In genomic region chr6:37514377-37514776, GRCh38 we compare ENCODE assay signal across 10 cellular contexts. TPM values are rescaled to one million over a fixed set of nuclear protein-coding genes. Genes with fewer than 3 reads are reported as not detected.
DNase-seq lines count a peak whose midpoint lies in the region; ATAC-seq and TF ChIP-seq lines count a peak whose summit lies in the region.
"Had no signal": no experiment of that assay in that cellular context is flagged by ENCODE, and none has a peak within 500 bp of the region (broad histone marks: within the 10 kb centered on the region; RNA-seq: fewer than 3 reads in every experiment).

No MANE protein-coding gene starts in this region.

- H3K36me3 Mint-ChIP-seq in MCF 10A (ENCODE audit: insufficient read depth, unreplicated experiment) = no peaks in the 10 kb centered on the region
- H3K36me3 Mint-ChIP-seq in activated CD4-positive, alpha-beta T cell treated with anti-CD3 and anti-CD28 coated beads, Interleukin-2, amount 10 ng/mL, durations not matched to agents 24 days and 14 days (ENCODE audit: low read depth) = peaks cover 2% of the 10 kb centered on the region

- H2AFZ ChIP-seq in Karpas-422 (ENCODE audit: low read length) = no peak overlapping the region

- H3K9me3 Mint-ChIP-seq in MCF 10A (ENCODE audit: unreplicated experiment) = no peaks in the 10 kb centered on the region
- no peaks in the 10 kb centered on the region for H3K9me3 Mint-ChIP-seq in activated CD4-positive, alpha-beta T cell treated with anti-CD3 and anti-CD28 coated beads, Interleukin-2, amount 10 ng/mL, durations not matched to agents 24 days and 14 days

- no peak overlapping the region for H3K4me2 ChIP-seq in Karpas-422 (ENCODE audit: low read depth, low read length, poor library complexity, severe bottlenecking)

- H3K36me3 ChIP-seq in breast epithelium = no peaks in the 10 kb centered on the region
- H3K36me3 ChIP-seq in thymus (ENCODE audit: control insufficient read depth, insufficient read depth) = no peaks in the 10 kb centered on the region
- no peaks in the 10 kb centered on the region for H3K36me3 ChIP-seq in Karpas-422 (ENCODE audit: insufficient read depth, low read length)

- H3K4me1 ChIP-seq in breast epithelium = peaks cover 9 to 21% of the 10 kb centered on the region in 2 donors
- H3K4me1 ChIP-seq in thymus (ENCODE audit: control insufficient read depth, insufficient read depth, low read length) = peaks cover 71% of the 10 kb centered on the region
- H3K4me1 ChIP-seq in Karpas-422 (ENCODE audit: low read length) = peaks cover 3% of the 10 kb centered on the region; the same call in 1 of the 2 replicates
- H3K4me1 ChIP-seq in right cardiac atrium (ENCODE audit: control insufficient read depth, insufficient read depth, low read length) = no peaks in the 10 kb centered on the region

- H3K9me2 ChIP-seq in Karpas-422 (replicated peaks; ENCODE audit: insufficient read depth, low read length) = no peaks in the 10 kb centered on the region

- H3K9me3 ChIP-seq in breast epithelium (peaks cover 0 to 3% of the 10 kb centered on the region in 2 donors), thymus (ENCODE audit: control insufficient read depth) (no peaks in the 10 kb centered on the region), Karpas-422 (ENCODE audit: low read length) (no peaks in the 10 kb centered on the region), right cardiac atrium (ENCODE audit: control insufficient read depth, low read length) (no peaks in the 10 kb centered on the region)

- H3K27ac ChIP-seq in breast epithelium (no peak overlapping the region), epithelial cell of prostate (no peak overlapping the region), thymus (ENCODE audit: low read depth) (peak overlapping the region; percentile 6), Karpas-422 (ENCODE audit: low read length) (no peak overlapping the region), right cardiac atrium (ENCODE audit: low read length) (no peak overlapping the region)

- no peaks in the 10 kb centered on the region for H4K20me1 ChIP-seq in Karpas-422 (ENCODE audit: insufficient read depth, low read depth, low read length)

- no peak overlapping the region for H3K27ac Mint-ChIP-seq in MCF 10A (ENCODE audit: low read depth, unreplicated experiment)
- H3K27ac Mint-ChIP-seq in activated CD4-positive, alpha-beta T cell treated with anti-CD3 and anti-CD28 coated beads, Interleukin-2, amount 10 ng/mL, durations not matched to agents 24 days and 14 days = peak overlapping the region; percentile 97

- ATAC-seq in GM21390 (IDR thresholded peaks at IDR 0.05; ENCODE audit: unreplicated experiment) = no peak
- no peak for ATAC-seq in right cardiac atrium

- TF ChIP-seq CTCF in MCF 10A (IDR thresholded peaks at IDR 0.05; ENCODE audit: unreplicated experiment) = no peak
- TF ChIP-seq CTCF in breast epithelium (IDR thresholded peaks at IDR 0.05) = no peak

- WGBS in thymus = 92% methylated on average over 3 of the region's 3 CpGs
- 85% methylated on average over 3 of the region's 3 CpGs for WGBS in right cardiac atrium

- no TSS peak for BruUV-seq in MCF 10A (replicated peaks; lab: Mats Ljungman, UMichigan)

- no peak overlapping the region for H3K9ac ChIP-seq in Karpas-422 (ENCODE audit: low read length)

- no peak for TF ChIP-seq POLR2A in breast epithelium (IDR thresholded peaks at IDR 0.05)

- H3K4me3 Mint-ChIP-seq in MCF 10A (ENCODE audit: unreplicated experiment) = no peak overlapping the region
- H3K4me3 Mint-ChIP-seq in activated CD4-positive, alpha-beta T cell treated with anti-CD3 and anti-CD28 coated beads, Interleukin-2, amount 10 ng/mL, durations not matched to agents 24 days and 14 days = peak overlapping the region; percentile 76
- H3K4me3 Mint-ChIP-seq: B cell had no signal

- DNase-seq in MCF 10A (ENCODE audit: unreplicated experiment) (peak; percentile 63), breast epithelium (ENCODE audit: low spot score in 2 of 2) (no peak), epithelial cell of prostate (ENCODE audit: low read depth, low spot score) (peak; percentile 62), Karpas-422 (no peak), right cardiac atrium (no peak)
- DNase-seq in activated CD4-positive, alpha-beta T cell treated with anti-CD3 and anti-CD28 coated beads, Interleukin-2, amount 10 ng/mL, durations not matched to agents 24 days and 14 days = peak; percentile 75
- DNase-seq: NCI-H524 had no signal

- CTCF ChIA-PET in MCF 10A (lab: Yijun Ruan, JAX) = interaction anchor here (0.5 to 0.9 kb wide), 3 partner anchors 10 to 177 kb away, joined by 3 read pairs; no protein-coding TSS in a partner anchor

- peaks cover 34% of the 10 kb centered on the region for H3K27me3 Mint-ChIP-seq in MCF 10A (ENCODE audit: insufficient read depth, unreplicated experiment)
- no peaks in the 10 kb centered on the region for H3K27me3 Mint-ChIP-seq in activated CD4-positive, alpha-beta T cell treated with anti-CD3 and anti-CD28 coated beads, Interleukin-2, amount 10 ng/mL, durations not matched to agents 24 days and 14 days

- H3K79me2 ChIP-seq in Karpas-422 (ENCODE audit: low read length) = no peaks in the 10 kb centered on the region

- POLR2A ChIA-PET in MCF 10A (lab: Yijun Ruan, JAX) = interaction anchor here (1.3 kb wide), 1 partner anchor 14 kb away, joined by 4 read pairs; the partner anchor contains the start of gene CCDC167

- H3K4me3 ChIP-seq in breast epithelium = no peak overlapping the region
- no peak overlapping the region for H3K4me3 ChIP-seq in thymus (ENCODE audit: low read length)
- H3K4me3 ChIP-seq in Karpas-422 (ENCODE audit: low read length) = no peak overlapping the region
- H3K4me3 ChIP-seq in right cardiac atrium (ENCODE audit: low read length) = no peak overlapping the region

- intact Hi-C loops in MCF 10A (cut with micrococcal nuclease) = no loop called here
- intact Hi-C loops in breast epithelium (cut with DNase I; ENCODE audit: low total_unique reads) = no loop called here
- intact Hi-C loops in activated CD4-positive, alpha-beta T cell treated with anti-CD3 and anti-CD28 coated beads, Interleukin-2, amount 10 ng/mL, durations not matched to agents 24 days and 14 days (cut with micrococcal nuclease) = loop anchor here (10.0 kb wide), 1 partner anchor 260 kb away; the partner anchor contains the start of genes TBC1D22B and TMEM217
- intact Hi-C loops in right cardiac atrium (cut with DNase I) = no loop called here

- H3K27me3 ChIP-seq in breast epithelium (peaks cover 0 to 19% of the 10 kb centered on the region in 2 donors), thymus (ENCODE audit: control insufficient read depth, insufficient read depth) (no peaks in the 10 kb centered on the region), Karpas-422 (ENCODE audit: low read length) (no peaks in the 10 kb centered on the region), right cardiac atrium (ENCODE audit: control insufficient read depth, insufficient read depth) (no peaks in the 10 kb centered on the region)

- H3K4me1 Mint-ChIP-seq in MCF 10A (ENCODE audit: insufficient read depth, unreplicated experiment) = peaks cover 18% of the 10 kb centered on the region
- H3K4me1 Mint-ChIP-seq in activated CD4-positive, alpha-beta T cell treated with anti-CD3 and anti-CD28 coated beads, Interleukin-2, amount 10 ng/mL, durations not matched to agents 24 days and 14 days = peaks cover 61% of the 10 kb centered on the region

RNA-seq across cellular contexts. Expression of gene CCDC167, which starts 14.7 kb away (rescaled TPM):
- 24.4 and 40.8 TPM in 2 replicates for total RNA-seq in MCF 10A (2022)
- 10 to 100 TPM; 14.1 to 39.3 (median 14.8) TPM for total RNA-seq in breast epithelium
- 59.1 and 62.4 TPM in 2 replicates for total RNA-seq in activated CD4-positive, alpha-beta T cell treated with anti-CD3 and anti-CD28 coated beads, Interleukin-2, amount 10 ng/mL, durations not matched to agents 24 days and 14 days
- polyA plus RNA-seq in thymus = 54.9 TPM
- total RNA-seq in Karpas-422 (2014; rRNA removed; shearing (Covaris generic); ENCODE audit: low replicate concordance) = 19.6 and 23.2 TPM in 2 replicates
- total RNA-seq in right cardiac atrium = 10 to 100 TPM; 18.8 to 27.6 (median 20.3) TPM
- polyA plus RNA-seq in right cardiac atrium = 63.8 TPM

Comparison
In these comparisons a context has a peak if more than half of its experiments do, and no peak if none do; other contexts are left out.
1. DNase-seq: peak in MCF 10A (single experiment), activated CD4-positive, alpha-beta T cell treated with anti-CD3 and anti-CD28 coated beads, Interleukin-2, amount 10 ng/mL, durations not matched to agents 24 days and 14 days (single experiment) and epithelial cell of prostate (single experiment); none in breast epithelium (0 of 2), Karpas-422 (single experiment) and right cardiac atrium (0 of 3).